8 cellular contexts compared by ENCODE assay signal in genomic region chr11:124069429-124070401, GRCh38. TPM values are rescaled to one million over a fixed set of nuclear protein-coding genes. Genes with fewer than 3 reads are reported as not detected.
DNase-seq lines count a peak whose midpoint lies in the region; ATAC-seq, FAIRE-seq and TF ChIP-seq lines count a peak whose summit lies in the region.

No MANE protein-coding gene starts in this region.

- CTCF ChIA-PET in Caco-2 (lab: Charles Lee): interaction anchor here (0.7 to 1.8 kb wide), 5 partner anchors 11 to 271 kb away, joined by 3 to 8 read pairs (median 3); no protein-coding TSS in a partner anchor
- CTCF ChIA-PET in activated naive CD4-positive, alpha-beta T cell treated with anti-CD3 and anti-CD28 coated beads, Interleukin-2, amount 10 ng/mL, durations not matched to agents 7 days and 5 days (lab: Charles Lee): interaction anchor here (0.8 to 5.2 kb wide), 10 partner anchors 9 to 516 kb away, joined by 3 to 40 read pairs (median 4); partner anchors contain the start of gene VWA5A

- ATAC-seq in GM19328 (IDR thresholded peaks at IDR 0.05; ENCODE audit: unreplicated experiment) (peak; percentile 59), HG03280 (IDR thresholded peaks at IDR 0.05; ENCODE audit: unreplicated experiment) (peak; percentile 66), left ventricle myocardium superior (peak; percentile 59)

- H3K27me3 ChIP-seq in Caco-2 (replicated peaks; ENCODE audit: control insufficient read depth, insufficient read depth, low read length) (peaks cover 2% of the 10 kb centered on the region), small intestine (ENCODE audit: control insufficient read depth in 2 of 2, insufficient read depth in 2 of 2, low read length in 2 of 2) (no peaks in the 10 kb centered on the region)

- no peak overlapping the region for H3K4me3 Mint-ChIP-seq in Caco-2 (ENCODE audit: unreplicated experiment)
- no peak overlapping the region for H3K4me3 Mint-ChIP-seq in activated naive CD4-positive, alpha-beta T cell treated with anti-CD3 and anti-CD28 coated beads, Interleukin-2, amount 10 ng/mL, durations not matched to agents 7 days and 5 days

- POLR2A ChIA-PET in Caco-2 (lab: Charles Lee): no interaction called here

- H3K9me3 ChIP-seq in Caco-2 (no peaks in the 10 kb centered on the region), small intestine (ENCODE audit: control insufficient read depth, low read depth) (no peaks in the 10 kb centered on the region)

- DNase-seq in Caco-2: peak; percentile 74 to 79
- DNase-seq in NOMO-1 treated with DMSO at 0.1 percent for 48 hours (lab: John Stamatoyannopoulos, UW; ENCODE audit: unreplicated experiment): peak; percentile 89
- DNase-seq in activated naive CD4-positive, alpha-beta T cell treated with anti-CD3 and anti-CD28 coated beads, Interleukin-2, amount 10 ng/mL, durations not matched to agents 7 days and 5 days: peak; percentile 56
- peak; percentile 34 for DNase-seq in left ventricle myocardium superior
- peak; percentile 59 for DNase-seq in small intestine
- no peak for DNase-seq in NCI-H187 (lab: John Stamatoyannopoulos, UW)

- no peaks in the 10 kb centered on the region for H3K36me3 Mint-ChIP-seq in Caco-2 (ENCODE audit: insufficient read depth, unreplicated experiment)
- H3K36me3 Mint-ChIP-seq in activated naive CD4-positive, alpha-beta T cell treated with anti-CD3 and anti-CD28 coated beads, Interleukin-2, amount 10 ng/mL, durations not matched to agents 7 days and 5 days: no peaks in the 10 kb centered on the region

- 28 to 36% (median 29%) methylated on average over 28 of the region's 28 CpGs for WGBS in small intestine, 3 donors

- peak; percentile 67 to 88 for TF ChIP-seq CTCF in Caco-2 (IDR thresholded peaks at IDR 0.05; ENCODE audit: insufficient read depth in 1 of 2, low read depth in 1 of 2, low read length in 1 of 2, severe bottlenecking in 1 of 2, unreplicated experiment in 1 of 2)

- no peak overlapping the region for H3K27ac ChIP-seq in small intestine (ENCODE audit: low read depth in 1 of 2, low read length in 1 of 2)

- BruUV-seq in Caco-2 (replicated peaks; lab: Mats Ljungman, UMichigan): no TSS peak

- intact Hi-C loops in Caco-2 (cut with micrococcal nuclease; ENCODE audit: unreplicated experiment) (loop anchor here (2.0 to 10.0 kb wide), 4 partner anchors 45 to 335 kb away; partner anchors contain the start of genes OR8D2, VWA5A and ZNF202), left ventricle myocardium superior (cut with micrococcal nuclease) (loop anchor here (10.0 kb wide), 1 partner anchor 515 kb away; no protein-coding TSS in a partner anchor)

- H3K4me1 ChIP-seq in Caco-2 (no peaks in the 10 kb centered on the region), small intestine (ENCODE audit: control insufficient read depth in 2 of 2, insufficient read depth in 1 of 2, low read depth in 1 of 2, low read length in 1 of 2) (no peaks in the 10 kb centered on the region)

- H3K36me3 ChIP-seq in Caco-2 (ENCODE audit: control insufficient read depth, insufficient read depth, low read length) (no peaks in the 10 kb centered on the region), small intestine (ENCODE audit: control insufficient read depth in 2 of 2, insufficient read depth in 2 of 2, low read length in 2 of 2) (no peaks in the 10 kb centered on the region)

- H3K4me3 ChIP-seq in Caco-2 (ENCODE audit: low read depth, low read length) (no peak overlapping the region), small intestine (ENCODE audit: low read depth in 1 of 2, low read length in 2 of 2) (no peak overlapping the region)

- peaks cover 29% of the 10 kb centered on the region for H3K27me3 Mint-ChIP-seq in Caco-2 (ENCODE audit: insufficient read depth, unreplicated experiment)
- H3K27me3 Mint-ChIP-seq in activated naive CD4-positive, alpha-beta T cell treated with anti-CD3 and anti-CD28 coated beads, Interleukin-2, amount 10 ng/mL, durations not matched to agents 7 days and 5 days: peaks cover 9% of the 10 kb centered on the region

- H3K9me3 Mint-ChIP-seq in Caco-2 (ENCODE audit: unreplicated experiment): no peaks in the 10 kb centered on the region
- no peaks in the 10 kb centered on the region for H3K9me3 Mint-ChIP-seq in activated naive CD4-positive, alpha-beta T cell treated with anti-CD3 and anti-CD28 coated beads, Interleukin-2, amount 10 ng/mL, durations not matched to agents 7 days and 5 days

- no peak for FAIRE-seq in small intestine (lab: Jason Lieb, UNC)

- no peak overlapping the region for H3K27ac Mint-ChIP-seq in Caco-2 (ENCODE audit: unreplicated experiment)
- H3K27ac Mint-ChIP-seq in activated naive CD4-positive, alpha-beta T cell treated with anti-CD3 and anti-CD28 coated beads, Interleukin-2, amount 10 ng/mL, durations not matched to agents 7 days and 5 days: no peak overlapping the region

- no peaks in the 10 kb centered on the region for H3K4me1 Mint-ChIP-seq in Caco-2 (ENCODE audit: low read depth, unreplicated experiment)
- peaks cover 5% of the 10 kb centered on the region for H3K4me1 Mint-ChIP-seq in activated naive CD4-positive, alpha-beta T cell treated with anti-CD3 and anti-CD28 coated beads, Interleukin-2, amount 10 ng/mL, durations not matched to agents 7 days and 5 days

RNA-seq across cellular contexts. Expression of gene OR10G7, which starts 28.6 kb away (rescaled TPM):
- total RNA-seq in Caco-2 (2022) (not detected in 2 replicates), left ventricle myocardium superior (not detected)
- polyA plus RNA-seq in small intestine: not detected

RNA-seq across cellular contexts. Expression of gene OR10G8, which starts 43.1 kb away (rescaled TPM):
- total RNA-seq in Caco-2 (2022): not detected in 2 replicates
- not detected for total RNA-seq in left ventricle myocardium superior
- not detected for polyA plus RNA-seq in small intestine

RNA-seq across cellular contexts. Expression of gene VWA5A, which starts 45.5 kb away (rescaled TPM):
- 1.3 and 1.6 TPM in 2 replicates for total RNA-seq in Caco-2 (2022)
- total RNA-seq in left ventricle myocardium superior: 2.8 TPM
- polyA plus RNA-seq in small intestine: 10 to 100 TPM; 21.9 to 30.6 (median 26.7) TPM

RNA-seq across cellular contexts. Expression of gene OR10G9, which starts 46.9 kb away (rescaled TPM):
- total RNA-seq in Caco-2 (2022) (not detected in 2 replicates), left ventricle myocardium superior (not detected)
- polyA plus RNA-seq in small intestine: not detected

RNA-seq across cellular contexts. Expression of gene OR10G4, which starts 56.9 kb away (rescaled TPM):
- total RNA-seq in Caco-2 (2022): not detected in 2 replicates
- total RNA-seq in left ventricle myocardium superior: not detected
- not detected for polyA plus RNA-seq in small intestine

Comparison
In these comparisons a context has a peak if more than half of its experiments do, and no peak if none do; other contexts are left out.
1. DNase-seq: peak in Caco-2 (2 of 2), NOMO-1 treated with DMSO at 0.1 percent for 48 hours (single experiment), activated naive CD4-positive, alpha-beta T cell treated with anti-CD3 and anti-CD28 coated beads, Interleukin-2, amount 10 ng/mL, durations not matched to agents 7 days and 5 days (single experiment), left ventricle myocardium superior (single experiment) and small intestine (single experiment); none in NCI-H187 (0 of 2).
2. Peak in every context shown above with its lines, with median percentiles within 50 percentile points of each other: ATAC-seq.